In genomic region chr1:155896476-155896875, GRCh38 we compare ENCODE assay signal across 14 cellular contexts. TPM values are rescaled to one million over a fixed set of nuclear protein-coding genes. Genes with fewer than 3 reads are reported as not detected.
"Had no signal": no experiment of that assay in that cellular context is flagged by ENCODE, and none has a peak within 500 bp of the region (broad histone marks: within the 10 kb centered on the region; RNA-seq: fewer than 3 reads in every experiment).

No MANE protein-coding gene starts in this region.

RNA-seq across cellular contexts. Expression of gene RXFP4, which starts 45.0 kb away (rescaled TPM):
- total RNA-seq: activated B cell treated with CpG ODN at 0.5 μM for 24 hours; activated CD4-positive, alpha-beta memory T cell treated with anti-CD3 and anti-CD28 coated beads for 36 hours; activated CD4-positive, alpha-beta memory T cell treated with anti-CD3 and anti-CD28 coated beads, Interleukin-2, amount 10 ng/mL, durations not matched to agents 7 days and 5 days; activated CD4-positive, alpha-beta T cell treated with anti-CD3 and anti-CD28 coated beads for 36 hours; activated CD4-positive, alpha-beta T cell treated with anti-CD3 and anti-CD28 coated beads, Interleukin-2, amount 10 ng/mL, durations not matched to agents 24 days and 14 days; activated CD4-positive, alpha-beta T cell treated with anti-CD3 and anti-CD28 coated beads, Interleukin-2, amount 10 ng/mL, durations not matched to agents 7 days and 5 days; activated CD8-positive, alpha-beta memory T cell treated with anti-CD3 and anti-CD28 coated beads for 36 hours; activated CD8-positive, alpha-beta memory T cell treated with anti-CD3 and anti-CD28 coated beads, Interleukin-2, amount 10 ng/mL, durations not matched to agents 7 days and 5 days; activated CD8-positive, alpha-beta T cell treated with anti-CD3 and anti-CD28 coated beads for 36 hours; activated CD8-positive, alpha-beta T cell treated with anti-CD3 and anti-CD28 coated beads, Interleukin-2, amount 10 ng/mL, durations not matched to agents 7 days and 5 days; T-cell; T-helper 1 cell treated with Interleukin-12 subunit alpha and Interleukin-12 subunit beta and Interleukin-4 antibody, amounts not matched to agents 30 ng/mL and 1 ng/mL, for 36 hours; T-helper 17 cell; WTC11 had no signal
